In the genomic region with DNA sequence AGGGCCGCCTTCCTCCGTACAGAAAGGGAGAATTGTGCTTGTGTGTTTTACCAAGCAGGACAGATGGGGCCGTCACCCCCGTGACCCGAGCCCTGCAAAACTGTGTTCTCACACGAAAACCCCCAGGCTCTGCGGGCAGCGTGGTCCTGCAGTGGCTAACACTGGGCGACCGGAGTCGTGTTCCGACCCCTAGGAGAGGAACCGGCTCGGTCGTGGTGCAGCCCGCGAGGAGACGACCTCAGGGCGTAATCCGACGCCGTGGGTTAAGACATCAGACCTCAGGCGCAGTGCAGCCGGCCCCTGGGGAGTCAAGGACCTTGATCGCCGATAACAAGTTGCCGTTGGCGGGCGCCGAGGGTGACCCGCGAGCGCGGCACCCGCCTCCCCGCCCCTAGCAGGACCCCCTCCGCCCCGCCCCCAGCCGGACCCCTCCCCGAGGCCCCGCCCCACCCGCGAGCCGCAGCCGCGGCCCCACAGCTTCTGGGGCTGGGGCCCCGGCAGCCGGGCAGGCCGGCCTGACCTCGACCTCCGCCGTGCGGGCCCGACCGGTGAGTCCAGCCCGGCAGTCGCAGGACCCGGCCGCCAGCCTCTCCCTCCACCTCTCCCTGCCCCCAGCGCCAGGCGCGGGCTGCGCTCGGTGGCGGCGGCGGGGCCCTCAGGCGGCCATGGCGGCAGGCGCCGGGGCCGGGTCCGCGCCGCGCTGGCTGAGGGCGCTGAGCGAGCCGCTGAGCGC, we compare ENCODE assay signal across 8 cellular contexts. TPM values are rescaled to one million over a fixed set of nuclear protein-coding genes. Genes with fewer than 3 reads are reported as not detected.
DNase-seq lines count a peak whose midpoint lies in the region; ATAC-seq, FAIRE-seq and TF ChIP-seq lines count a peak whose summit lies in the region.

A gene (plus strand): TSS at position 444 of the 733 bp plus-strand sequence. CDS start 222 bp downstream, at position 666.

- peak; percentile 7 for DNase-seq in DMS 273 treated with DMSO at 0.1 percent for 48 hours (lab: John Stamatoyannopoulos, UW)
- DNase-seq in RWPE2 (ENCODE audit: low spot score), result peak; percentile 70
- peak; percentile 85 for DNase-seq in activated effector memory CD4-positive, alpha-beta T cell treated with anti-CD3 and anti-CD28 coated beads, Interleukin-2, amount 50 U/mL, for 16 hours
- DNase-seq in frontal cortex (ENCODE audit: low spot score in 2 of 2), result peak; percentile 65 to 77
- DNase-seq in occipital lobe (lab: John Stamatoyannopoulos, UW), result peak; percentile 45
- peak; percentile 5 for DNase-seq in thoracic aorta (ENCODE audit: low spot score)

- H3K27ac ChIP-seq in HUES48 (ENCODE audit: low read depth, low read length), result peak within 1 kb of the TSS; percentile 7
- peak within 1 kb of the TSS; percentile 27 for H3K27ac ChIP-seq in RWPE2 (ENCODE audit: poor library complexity, severe bottlenecking)
- H3K27ac ChIP-seq in thoracic aorta, result peak within 1 kb of the TSS; percentile 82 to 86

- peak; percentile 50 for ATAC-seq in GM21367 (IDR thresholded peaks at IDR 0.05; ENCODE audit: unreplicated experiment)
- ATAC-seq in RWPE2 (ENCODE audit: low read depth), result peak; percentile 64
- ATAC-seq in thoracic aorta (ENCODE audit: insufficient number of reproducible peaks, low FRiP score, low read depth), result peak; percentile 32

- H3K4me3 ChIP-seq in HUES48 (ENCODE audit: low read depth, low read length) (peak within 1 kb of the TSS; percentile 86), RWPE2 (ENCODE audit: severe bottlenecking) (peak within 1 kb of the TSS; percentile 87), thoracic aorta (peak within 1 kb of the TSS; percentile 85)

- H3K9me3 ChIP-seq in HUES48 (ENCODE audit: control insufficient read depth, insufficient read depth, low read length), result no peaks in the 10 kb centered on the region
- H3K9me3 ChIP-seq in RWPE2 (ENCODE audit: severe bottlenecking), result no peaks in the 10 kb centered on the region
- no peaks in the 10 kb centered on the region for H3K9me3 ChIP-seq in thoracic aorta

- no peak for FAIRE-seq in frontal cortex (lab: Jason Lieb, UNC)

- H3K27me3 ChIP-seq in HUES48 (ENCODE audit: control insufficient read depth, insufficient read depth, low read length) (peaks cover 19% of the 10 kb centered on the region), RWPE2 (ENCODE audit: insufficient read depth, poor library complexity, severe bottlenecking) (no peaks in the 10 kb centered on the region), thoracic aorta (replicated peaks; ENCODE audit: insufficient read depth) (no peaks in the 10 kb centered on the region)

- H3K9ac ChIP-seq in HUES48 (ENCODE audit: low read depth, low read length), result peak within 1 kb of the TSS; percentile 81

- H3K4me1 ChIP-seq in HUES48 (ENCODE audit: control insufficient read depth, insufficient read depth, low read length) (peaks cover 13% of the 10 kb centered on the region), RWPE2 (ENCODE audit: insufficient read depth, poor library complexity, severe bottlenecking) (peaks cover 10% of the 10 kb centered on the region), thoracic aorta (ENCODE audit: control insufficient read depth in 1 of 2, low read depth in 2 of 2) (peaks cover 6 to 47% of the 10 kb centered on the region in 2 donors)

- no peak for TF ChIP-seq CTCF in RWPE2 (IDR thresholded peaks at IDR 0.05; ENCODE audit: poor library complexity, severe bottlenecking)
- TF ChIP-seq CTCF in thoracic aorta (IDR thresholded peaks at IDR 0.05), result no peak

- H3K36me3 ChIP-seq in HUES48 (ENCODE audit: control insufficient read depth, insufficient read depth, low read length) (no peaks in the 10 kb centered on the region), RWPE2 (ENCODE audit: low read depth) (no peaks in the 10 kb centered on the region), thoracic aorta (no peaks in the 10 kb centered on the region)

RNA-seq across cellular contexts. Expression of the gene that starts here (rescaled TPM):
- total RNA-seq in frontal cortex (24.5 TPM), occipital lobe (38.1 TPM), thoracic aorta (10 to 100 TPM; 47.6 to 64.2 TPM)

Comparison
In these comparisons a context has a peak if more than half of its experiments do, and no peak if none do; other contexts are left out.
1. Peak in every context shown above with its lines: DNase-seq, ATAC-seq, H3K4me3 ChIP-seq and H3K27ac ChIP-seq.
2. DNase-seq: peak in every context shown above with its lines; median percentile 85 in activated effector memory CD4-positive, alpha-beta T cell treated with anti-CD3 and anti-CD28 coated beads, Interleukin-2, amount 50 U/mL, for 16 hours; 71 in frontal cortex; 70 in RWPE2; 45 in occipital lobe; 7 in DMS 273 treated with DMSO at 0.1 percent for 48 hours; 5 in thoracic aorta.
3. H3K27ac ChIP-seq: peak in every context shown above with its lines; median percentile 84 in thoracic aorta; 27 in RWPE2; 7 in HUES48.